Comparison of ENCODE assay signal across 16 cellular contexts in genomic region chr1:41743361-41743760, GRCh38.
DNase-seq lines count a peak whose midpoint lies in the region; ATAC-seq and TF ChIP-seq lines count a peak whose summit lies in the region.
"Had no signal": no experiment of that assay in that cellular context is flagged by ENCODE, and none has a peak within 500 bp of the region (broad histone marks: within the 10 kb centered on the region; RNA-seq: fewer than 3 reads in every experiment).

No MANE protein-coding gene starts in this region.

- H3K9me3 ChIP-seq in BLaER1 treated with 17β-estradiol and CSF1 and Interleukin-3, amounts not matched to agents 10 nM and 100 nM (replicated peaks in 1 of 11), result no peaks in the 10 kb centered on the region
- no peaks in the 10 kb centered on the region for H3K9me3 ChIP-seq in fibroblast of lung (ENCODE audit: control insufficient read depth, insufficient read depth, low read depth, low read length)
- H3K9me3 ChIP-seq: BLaER1, right lobe of liver had no signal

- H2AFZ ChIP-seq in fibroblast of lung (ENCODE audit: low read length), result no peak overlapping the region

- intact Hi-C loops in left ventricle myocardium superior (cut with micrococcal nuclease), result no loop called here

- peak overlapping the region in 7 of 11 experiments; percentile 3 to 97 (median 93); a peak in 12 of 22 replicates for H3K4me2 ChIP-seq in BLaER1 treated with 17β-estradiol and CSF1 and Interleukin-3, amounts not matched to agents 10 nM and 100 nM
- no peak overlapping the region for H3K4me2 ChIP-seq in fibroblast of lung (ENCODE audit: extremely low read depth, insufficient read depth, low read length)
- H3K4me2 ChIP-seq: BLaER1 had no signal

- TF ChIP-seq CTCF in fibroblast of lung (conservative IDR thresholded peaks at IDR 0.05 in 1 of 2, IDR thresholded peaks at IDR 0.05 in 1 of 2; ENCODE audit: low read depth in 1 of 2, low read length in 2 of 2), result no peak

- H3K9ac ChIP-seq in BLaER1 treated with 17β-estradiol and CSF1 and Interleukin-3, amounts not matched to agents 10 nM and 100 nM, result no peak overlapping the region
- no peak overlapping the region for H3K9ac ChIP-seq in fibroblast of lung (ENCODE audit: insufficient read depth, low read length)
- H3K9ac ChIP-seq: BLaER1 had no signal

- no peaks in the 10 kb centered on the region for H3K36me3 ChIP-seq in BLaER1 treated with 17β-estradiol and CSF1 and Interleukin-3, amounts not matched to agents 10 nM and 100 nM
- no peaks in the 10 kb centered on the region for H3K36me3 ChIP-seq in fibroblast of lung (ENCODE audit: control insufficient read depth, insufficient read depth, low read length)
- H3K36me3 ChIP-seq: BLaER1, right lobe of liver had no signal

- no peak for ATAC-seq in left ventricle myocardium superior
- ATAC-seq in GM19452 (IDR thresholded peaks at IDR 0.05; ENCODE audit: unreplicated experiment), result no peak
- ATAC-seq: right lobe of liver had no signal

- no peaks in the 10 kb centered on the region for H4K20me1 ChIP-seq in BLaER1 treated with 17β-estradiol and CSF1 and Interleukin-3, amounts not matched to agents 10 nM and 100 nM
- H4K20me1 ChIP-seq in fibroblast of lung (ENCODE audit: control insufficient read depth, extremely low read depth, insufficient read depth, low read length), result no peaks in the 10 kb centered on the region
- H4K20me1 ChIP-seq: BLaER1 had no signal

- peak overlapping the region in 7 of 11 experiments; percentile 2 to 99 (median 35); a peak in 9 of 22 replicates for H3K27ac ChIP-seq in BLaER1 treated with 17β-estradiol and CSF1 and Interleukin-3, amounts not matched to agents 10 nM and 100 nM
- H3K27ac ChIP-seq in fibroblast of lung (ENCODE audit: insufficient read depth, low read length), result no peak overlapping the region
- H3K27ac ChIP-seq: BLaER1, right lobe of liver had no signal

- no peak overlapping the region for H3K4me3 ChIP-seq in BLaER1 treated with 17β-estradiol and CSF1 and Interleukin-3, amounts not matched to agents 10 nM and 100 nM
- H3K4me3 ChIP-seq in fibroblast of lung (replicated peaks in 1 of 4; ENCODE audit: control extremely low read depth in 1 of 4, insufficient read depth in 1 of 4, low read depth in 3 of 4, low read length in 4 of 4), result no peak overlapping the region
- H3K4me3 ChIP-seq: BLaER1, right lobe of liver had no signal

- no peaks in the 10 kb centered on the region for H3K27me3 ChIP-seq in BLaER1 treated with 17β-estradiol and CSF1 and Interleukin-3, amounts not matched to agents 10 nM and 100 nM
- H3K27me3 ChIP-seq in fibroblast of lung (ENCODE audit: control insufficient read depth, insufficient read depth, low read length), result no peaks in the 10 kb centered on the region
- H3K27me3 ChIP-seq: BLaER1, right lobe of liver had no signal

- DNase-seq in A172 (ENCODE audit: low spot score) (peak; percentile 27), RPMI7951 (ENCODE audit: low read depth) (peak; percentile 74), fibroblast of lung (ENCODE audit: low read depth in 2 of 2) (peak; percentile 56 to 74), NCI-H748 (lab: John Stamatoyannopoulos, UW; ENCODE audit: unreplicated experiment) (no peak), activated gamma-delta T cell (lab: John Stamatoyannopoulos, UW) (no peak), left ventricle myocardium superior (no peak)
- DNase-seq: DMS153, GOT3, mesendoderm, NCI-H1436, NCI-H446, OCI-M1, right lobe of liver had no signal

- H3K4me1 ChIP-seq in BLaER1 treated with 17β-estradiol and CSF1 and Interleukin-3, amounts not matched to agents 10 nM and 100 nM, result peaks cover 42 to 82% (median 69%) of the 10 kb centered on the region in 10 experiments
- H3K4me1 ChIP-seq in fibroblast of lung (ENCODE audit: control insufficient read depth, extremely low read depth, insufficient read depth, low read length), result peaks cover 17% of the 10 kb centered on the region

- H3K79me2 ChIP-seq in fibroblast of lung (ENCODE audit: control insufficient read depth, insufficient read depth, low read length), result no peaks in the 10 kb centered on the region

Comparison
In these comparisons a context has a peak if more than half of its experiments do, and no peak if none do; other contexts are left out.
1. DNase-seq: peak in A172 (single experiment), RPMI7951 (single experiment) and fibroblast of lung (2 of 2); none in NCI-H748 (single experiment), activated gamma-delta T cell (single experiment) and left ventricle myocardium superior (single experiment).